Comparison of ENCODE assay signal across 23 cellular contexts in genomic region chr7:156532016-156532602, GRCh38.
"Had no signal": no experiment of that assay in that cellular context is flagged by ENCODE, and none has a peak within 500 bp of the region (broad histone marks: within the 10 kb centered on the region; RNA-seq: fewer than 3 reads in every experiment).

No MANE protein-coding gene starts in this region.

- FAIRE-seq: colon, endothelial cell of umbilical vein, islet of Langerhans, keratinocyte had no signal

- ATAC-seq: gastrocnemius medialis, heart right ventricle, left cardiac atrium, left lung, left ventricle myocardium superior, lower lobe of right lung had no signal

- H3K4me1 ChIP-seq: esophagus squamous epithelium, gastrocnemius medialis, heart right ventricle, left lung, lower lobe of right lung had no signal

- H3K27ac ChIP-seq: coronary artery, dorsolateral prefrontal cortex, esophagus squamous epithelium, gastrocnemius medialis, heart right ventricle, left lung, lower lobe of right lung had no signal

- H3K36me3 ChIP-seq: esophagus squamous epithelium, gastrocnemius medialis, heart right ventricle, left lung, lower lobe of right lung had no signal

- H3K9me3 ChIP-seq: esophagus squamous epithelium, gastrocnemius medialis, heart right ventricle, left lung, lower lobe of right lung had no signal

- DNase-seq: dermis blood vessel endothelial cell; dorsolateral prefrontal cortex; effector CD4-positive, alpha-beta T cell; effector memory CD4-positive, alpha-beta T cell; esophagus squamous epithelium; foreskin fibroblast; foreskin melanocyte; gastrocnemius medialis; glutamatergic neuron; head of caudate nucleus; heart right ventricle; hippocampal formation; left cardiac atrium; left lung; left ventricle myocardium superior; lower lobe of right lung; mesenchymal stem cell; midbrain had no signal

- H3K27me3 ChIP-seq: dorsolateral prefrontal cortex, esophagus squamous epithelium, gastrocnemius medialis, left lung had no signal

- H3K4me3 ChIP-seq: coronary artery, dorsolateral prefrontal cortex, esophagus squamous epithelium, gastrocnemius medialis, heart right ventricle, left lung, lower lobe of right lung had no signal
